ENCODE assay signal across 9 cellular contexts in the genomic region with DNA sequence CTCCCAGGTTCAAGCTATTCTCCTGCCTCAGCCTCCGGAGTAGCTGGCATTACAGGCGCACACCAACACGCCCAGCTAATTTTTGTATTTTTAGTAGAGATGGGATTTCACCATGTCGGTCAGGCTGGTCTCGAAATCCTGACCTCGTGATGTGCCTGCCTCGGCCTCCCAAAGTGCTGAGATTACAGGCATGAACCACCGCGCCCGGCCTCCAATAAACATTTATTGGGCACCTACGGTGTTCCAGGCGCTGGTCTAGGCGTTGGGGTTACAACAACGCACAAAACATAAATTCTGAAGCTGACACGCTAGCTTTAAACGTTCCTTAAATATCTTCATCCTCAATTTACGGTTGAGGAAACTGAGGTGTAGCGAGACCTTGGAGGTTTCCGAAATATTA. TPM values are rescaled to one million over a fixed set of nuclear protein-coding genes. Genes with fewer than 3 reads are reported as not detected.
DNase-seq lines count a peak whose midpoint lies in the region; ATAC-seq and TF ChIP-seq lines count a peak whose summit lies in the region.
"Not testable (repeated sequence)": the region's sequence is repeated elsewhere in the genome, so short reads cannot be mapped to it uniquely, and the experiment has no call there.
"Had no signal": no experiment of that assay in that cellular context is flagged by ENCODE, and none has a peak within 500 bp of the region (broad histone marks: within the 10 kb centered on the region; RNA-seq: fewer than 3 reads in every experiment).

No MANE protein-coding gene starts in this region.

- in situ Hi-C loops in astrocyte of the spinal cord (cut with HindIII; ENCODE audit: low sequenced_read_pairs): not testable (repeated sequence)

- not testable (repeated sequence) for H3K9me3 Mint-ChIP-seq in Calu3 (ENCODE audit: low read depth, unreplicated experiment); activated CD4-positive, alpha-beta T cell treated with anti-CD3 and anti-CD28 coated beads for 36 hours (ENCODE audit: low read depth); progenitor cell of endocrine pancreas (ENCODE audit: low read depth)

- intact Hi-C loops in Calu3 (cut with micrococcal nuclease; ENCODE audit: unreplicated experiment); esophagus squamous epithelium (cut with DNase I): not testable (repeated sequence)
- intact Hi-C loops in activated CD4-positive, alpha-beta T cell treated with anti-CD3 and anti-CD28 coated beads for 36 hours (cut with DNase I, micrococcal nuclease): loop anchor here (1.0 to 5.0 kb wide), 15 partner anchors 39 to 507 kb away; a partner anchor contains a TSS
- intact Hi-C loops in tibial artery (cut with DNase I; ENCODE audit: low total_unique reads): loop anchor here (5.0 kb wide), 1 partner anchor 43 kb away; a partner anchor contains a TSS

- H3K4me3 ChIP-seq in MG63 (peak overlapping the region; percentile 68), astrocyte of the spinal cord (ENCODE audit: low read depth, low read length) (peak overlapping the region; percentile 35), esophagus squamous epithelium (peak overlapping the region in 3 of 4 donors; percentile 24 to 93 (median 87)), liver (ENCODE audit: low read depth in 1 of 3, low read length in 3 of 3) (peak overlapping the region in 1 of 3 donors; percentile 82), tibial artery (peak overlapping the region; percentile 81 to 97)

- not testable (repeated sequence) for DNase-seq in Calu3; MG63; activated CD4-positive, alpha-beta T cell treated with anti-CD3 and anti-CD28 coated beads for 36 hours; astrocyte of the spinal cord (ENCODE audit: low read depth, low spot score); esophagus squamous epithelium (lab: John Stamatoyannopoulos, UW); progenitor cell of endocrine pancreas (ENCODE audit: low spot score, unreplicated experiment); tibial artery

- peaks cover 7 to 16% (median 11%) of the 10 kb centered on the region in 3 donors for H3K4me1 ChIP-seq in esophagus squamous epithelium
- peaks cover 0 to 13% (median 5%) of the 10 kb centered on the region in 4 donors for H3K4me1 ChIP-seq in liver (ENCODE audit: control insufficient read depth in 4 of 4, insufficient read depth in 4 of 4, low read length in 3 of 4)
- peaks cover 0 to 12% (median 8%) of the 10 kb centered on the region in 4 donors for H3K4me1 ChIP-seq in tibial artery

- not testable (repeated sequence) for TF ChIP-seq RAD21 in liver (IDR thresholded peaks at IDR 0.05)

- 64 to 68% methylated on average over 19 of the region's 19 CpGs for WGBS in esophagus squamous epithelium, 2 donors
- WGBS in liver: 75% methylated on average over 19 of the region's 19 CpGs

- not testable (repeated sequence) for H3K27me3 Mint-ChIP-seq in Calu3 (ENCODE audit: unreplicated experiment); activated CD4-positive, alpha-beta T cell treated with anti-CD3 and anti-CD28 coated beads for 36 hours; progenitor cell of endocrine pancreas

- H3K36me3 ChIP-seq in MG63; liver (ENCODE audit: control insufficient read depth in 4 of 4, insufficient read depth in 3 of 4, low read depth in 1 of 4, low read length in 3 of 4); tibial artery: not testable (repeated sequence)
- H3K36me3 ChIP-seq in esophagus squamous epithelium: peaks cover 0 to 11% (median 0%) of the 10 kb centered on the region in 3 donors

- H3K27ac ChIP-seq in esophagus squamous epithelium: peak overlapping the region in 3 of 4 donors; percentile 77 to 99 (median 99)
- H3K27ac ChIP-seq in liver (ENCODE audit: low read depth in 1 of 2, low read length in 2 of 2): peak overlapping the region; percentile 67 to 85
- peak overlapping the region; percentile 50 to 97 for H3K27ac ChIP-seq in tibial artery

- CTCF ChIA-PET in Calu3 (lab: Charles Lee): interaction anchor here (1.2 kb wide), 1 partner anchor 25 kb away, joined by 8 read pairs; no protein-coding TSS in a partner anchor
- CTCF ChIA-PET in activated CD4-positive, alpha-beta T cell treated with anti-CD3 and anti-CD28 coated beads for 36 hours (lab: Charles Lee): interaction anchor here (0.6 to 2.3 kb wide), 7 partner anchors 11 to 562 kb away, joined by 3 to 7 read pairs (median 3); a partner anchor contains a TSS

- not testable (repeated sequence) for TF ChIP-seq CTCF in Calu3 (IDR thresholded peaks at IDR 0.05; ENCODE audit: unreplicated experiment); astrocyte of the spinal cord (IDR thresholded peaks at IDR 0.05; ENCODE audit: low read depth, low read length); esophagus squamous epithelium (IDR thresholded peaks at IDR 0.05); liver (IDR thresholded peaks at IDR 0.05; ENCODE audit: low read depth, low read length, missing input control); progenitor cell of endocrine pancreas (IDR thresholded peaks at IDR 0.05; ENCODE audit: unreplicated experiment); tibial artery (IDR thresholded peaks at IDR 0.05)

- not testable (repeated sequence) for H3K4me1 Mint-ChIP-seq in Calu3 (ENCODE audit: low read depth, unreplicated experiment); progenitor cell of endocrine pancreas (ENCODE audit: low read depth)
- H3K4me1 Mint-ChIP-seq in activated CD4-positive, alpha-beta T cell treated with anti-CD3 and anti-CD28 coated beads for 36 hours: peaks cover 12% of the 10 kb centered on the region

- H3K9me3 ChIP-seq in MG63; esophagus squamous epithelium; liver (ENCODE audit: control insufficient read depth in 4 of 4, low read length in 3 of 4); tibial artery: not testable (repeated sequence)

- TSS peak; percentile 81 for BruUV-seq in Calu3 (replicated peaks; lab: Mats Ljungman, UMichigan)

- H3K27me3 ChIP-seq in MG63; esophagus squamous epithelium; liver (ENCODE audit: control insufficient read depth in 4 of 4, insufficient read depth in 4 of 4, low read length in 3 of 4); tibial artery: not testable (repeated sequence)

- peak overlapping the region; percentile 75 for H3K4me3 Mint-ChIP-seq in Calu3 (ENCODE audit: low read depth, unreplicated experiment)
- H3K4me3 Mint-ChIP-seq in activated CD4-positive, alpha-beta T cell treated with anti-CD3 and anti-CD28 coated beads for 36 hours: peak overlapping the region; percentile 52
- H3K4me3 Mint-ChIP-seq in progenitor cell of endocrine pancreas (ENCODE audit: low read depth): peak overlapping the region; percentile 55

- not testable (repeated sequence) for ATAC-seq in activated CD4-positive, alpha-beta T cell treated with anti-CD3 and anti-CD28 coated beads for 36 hours

- peaks cover 29% of the 10 kb centered on the region for H3K36me3 Mint-ChIP-seq in Calu3 (ENCODE audit: insufficient read depth, unreplicated experiment)
- H3K36me3 Mint-ChIP-seq in activated CD4-positive, alpha-beta T cell treated with anti-CD3 and anti-CD28 coated beads for 36 hours (ENCODE audit: low read depth): peaks cover 11% of the 10 kb centered on the region
- not testable (repeated sequence) for H3K36me3 Mint-ChIP-seq in progenitor cell of endocrine pancreas (ENCODE audit: insufficient read depth)

- H3K27ac Mint-ChIP-seq in Calu3 (ENCODE audit: unreplicated experiment): not testable (repeated sequence)
- peak overlapping the region; percentile 86 for H3K27ac Mint-ChIP-seq in activated CD4-positive, alpha-beta T cell treated with anti-CD3 and anti-CD28 coated beads for 36 hours
- peak overlapping the region; percentile 71 for H3K27ac Mint-ChIP-seq in progenitor cell of endocrine pancreas

- not testable (repeated sequence) for H3K9ac ChIP-seq in liver (ENCODE audit: low read depth in 1 of 2, low read length in 2 of 2)

- TF ChIP-seq POLR2A in esophagus squamous epithelium (IDR thresholded peaks at IDR 0.05): not testable (repeated sequence)

- POLR2A ChIA-PET in activated CD4-positive, alpha-beta T cell treated with anti-CD3 and anti-CD28 coated beads for 36 hours (lab: Charles Lee): interaction anchor here (0.6 kb wide), 1 partner anchor 10 kb away, joined by 3 read pairs; no protein-coding TSS in a partner anchor

RNA-seq across cellular contexts. Expression of a gene that starts 0.6 kb away (rescaled TPM):
- 37.9 and 44.5 TPM in 2 replicates for total RNA-seq in Calu3 (2022)
- total RNA-seq in MG63 (2014; rRNA removed; shearing (Covaris generic); ENCODE audit: low replicate concordance): 8.5 and 16.8 TPM in 2 replicates
- 10 to 100 TPM; 43.8 to 51.2 TPM for total RNA-seq in activated CD4-positive, alpha-beta T cell treated with anti-CD3 and anti-CD28 coated beads for 36 hours
- total RNA-seq in esophagus squamous epithelium: 10 to 100 TPM in 1 of 4 donors, 1 to 10 TPM in 3; 4.8 to 11.8 (median 7.6) TPM
- 1 to 10 TPM; 2.2 to 4.9 TPM for total RNA-seq in liver
- polyA plus RNA-seq in liver: 1 to 10 TPM; 1.4 to 3.1 TPM
- total RNA-seq in progenitor cell of endocrine pancreas: 6.2 and 6.8 TPM in 2 replicates

RNA-seq across cellular contexts. Expression of a gene that starts 38.2 kb away (rescaled TPM):
- total RNA-seq in Calu3 (2022): 115 and 126 TPM in 2 replicates
- 22.7 and 25.1 TPM in 2 replicates for total RNA-seq in MG63 (2014; rRNA removed; shearing (Covaris generic); ENCODE audit: low replicate concordance)
- 100 to 1,000 TPM; 101 to 103 TPM for total RNA-seq in activated CD4-positive, alpha-beta T cell treated with anti-CD3 and anti-CD28 coated beads for 36 hours
- 100 to 1,000 TPM in 1 of 4 donors, 10 to 100 TPM in 3; 46.4 to 122 (median 64.0) TPM for total RNA-seq in esophagus squamous epithelium
- total RNA-seq in liver: 10 to 100 TPM; 13.0 to 44.3 TPM
- 10 to 100 TPM in 1 of 2 donors, 1 to 10 TPM in 1; 9.0 to 12.6 TPM for polyA plus RNA-seq in liver
- total RNA-seq in progenitor cell of endocrine pancreas: 111 and 123 TPM in 2 replicates

RNA-seq across cellular contexts. Expression of a gene that starts 45.5 kb away (rescaled TPM):
- total RNA-seq in Calu3 (2022): 172 and 183 TPM in 2 replicates
- 5.2 and 14.0 TPM in 2 replicates for total RNA-seq in MG63 (2014; rRNA removed; shearing (Covaris generic); ENCODE audit: low replicate concordance)
- total RNA-seq in activated CD4-positive, alpha-beta T cell treated with anti-CD3 and anti-CD28 coated beads for 36 hours: 10 to 100 TPM; 41.6 to 44.1 TPM
- 10 to 100 TPM; 44.2 to 76.9 (median 56.3) TPM for total RNA-seq in esophagus squamous epithelium
- 10 to 100 TPM; 46.2 to 56.7 TPM for total RNA-seq in liver
- polyA plus RNA-seq in liver: 10 to 100 TPM; 35.8 to 94.5 TPM
- total RNA-seq in progenitor cell of endocrine pancreas: 95.5 and 98.8 TPM in 2 replicates

RNA-seq across cellular contexts. Expression of a gene that starts 54.8 kb away (rescaled TPM):
- total RNA-seq in Calu3 (2022) (not detected in 2 replicates), esophagus squamous epithelium (1 to 10 TPM in 1 of 4 donors, not detected in 3; 1.6 TPM), liver (1,000 to 10,000 TPM in 1 of 2 donors, 100 to 1,000 TPM in 1; 660 to 1,200 TPM), progenitor cell of endocrine pancreas (not detected in 2 replicates)
- not detected in 2 replicates for total RNA-seq in MG63 (2014; rRNA removed; shearing (Covaris generic); ENCODE audit: low replicate concordance)
- total RNA-seq in activated CD4-positive, alpha-beta T cell treated with anti-CD3 and anti-CD28 coated beads for 36 hours: not detected
- polyA plus RNA-seq in liver: 1,000 to 10,000 TPM; 2,878 to 3,399 TPM
- total RNA-seq: Right ventricle myocardium superior had no signal

RNA-seq across cellular contexts. Expression of a gene that starts 58.6 kb away (rescaled TPM):
- total RNA-seq in Calu3 (2022): not detected in 2 replicates
- not detected in 2 replicates for total RNA-seq in MG63 (2014; rRNA removed; shearing (Covaris generic); ENCODE audit: low replicate concordance)
- not detected for total RNA-seq in activated CD4-positive, alpha-beta T cell treated with anti-CD3 and anti-CD28 coated beads for 36 hours
- total RNA-seq in esophagus squamous epithelium: not detected
- 100 to 1,000 TPM in 1 of 2 donors, 1 to 10 TPM in 1; 1.0 to 131 TPM for total RNA-seq in liver
- polyA plus RNA-seq in liver: 100 to 1,000 TPM; 418 to 420 TPM
- not detected in 2 replicates for total RNA-seq in progenitor cell of endocrine pancreas
- total RNA-seq: Right ventricle myocardium superior had no signal
